Comparison of ENCODE assay signal across 8 cellular contexts in genomic region chr17:29389994-29390855, GRCh38.
A peak's percentile ranks its signal among the peaks of the same experiment; 100 is the strongest.
DNase-seq lines count a peak whose midpoint lies in the region; ATAC-seq lines count a peak whose summit lies in the region.

Gene TAOK1, plus strand, starts transcription at chr17:29390363. Its CDS starts 61,186 bp downstream, at chr17:29451549.

- no peaks in the 10 kb centered on the region for H3K27me3 ChIP-seq in BLaER1

- H3K36me3 ChIP-seq in BLaER1, result peaks cover 10% of the 10 kb centered on the region

- DNase-seq in NCI-H774 (lab: John Stamatoyannopoulos, UW) (peak; percentile 98), dedifferentiated amniotic fluid mesenchymal stem cell (ENCODE audit: extremely low spot score) (peak; percentile 96), left kidney (ENCODE audit: low read depth, low spot score) (peak; percentile 99)
- peak; percentile 89 to 97 for DNase-seq in activated CD4-positive, alpha-beta T cell treated with anti-CD3 and anti-CD28 coated beads, Interleukin-2, amount 50 U/mL, for 24 hours (ENCODE audit: low read depth in 1 of 2, low spot score in 1 of 2)
- peak; percentile 98 for DNase-seq in stimulated activated CD4-positive, alpha-beta T cell treated with anti-CD3 and anti-CD28 coated beads, Interleukin-1b, Interleukin-23, amount 100 ng/mL, for 48 hours

- no peaks in the 10 kb centered on the region for H3K9me3 ChIP-seq in BLaER1

- H3K9ac ChIP-seq in BLaER1, result peak within 1 kb of the TSS; percentile 100

- peak; percentile 78 for ATAC-seq in GM19351 (IDR thresholded peaks at IDR 0.05; ENCODE audit: unreplicated experiment)
- peak; percentile 65 for ATAC-seq in HG03565 (IDR thresholded peaks at IDR 0.05; ENCODE audit: unreplicated experiment)

- peaks cover 39% of the 10 kb centered on the region for H4K20me1 ChIP-seq in BLaER1

- H3K4me3 ChIP-seq in BLaER1, result peak within 1 kb of the TSS; percentile 98

- H3K4me2 ChIP-seq in BLaER1, result peak within 1 kb of the TSS; percentile 93

- H3K27ac ChIP-seq in BLaER1, result peak within 1 kb of the TSS; percentile 99

- H3K4me1 ChIP-seq in BLaER1, result peaks cover 27% of the 10 kb centered on the region

Comparison
In these comparisons a context has a peak if more than half of its experiments do, and no peak if none do; other contexts are left out.
1. Peak in every context shown above with its lines: DNase-seq, ATAC-seq, H3K4me3 ChIP-seq and H3K27ac ChIP-seq.